ENCODE assay signal across 1 cellular context in the genomic region with DNA sequence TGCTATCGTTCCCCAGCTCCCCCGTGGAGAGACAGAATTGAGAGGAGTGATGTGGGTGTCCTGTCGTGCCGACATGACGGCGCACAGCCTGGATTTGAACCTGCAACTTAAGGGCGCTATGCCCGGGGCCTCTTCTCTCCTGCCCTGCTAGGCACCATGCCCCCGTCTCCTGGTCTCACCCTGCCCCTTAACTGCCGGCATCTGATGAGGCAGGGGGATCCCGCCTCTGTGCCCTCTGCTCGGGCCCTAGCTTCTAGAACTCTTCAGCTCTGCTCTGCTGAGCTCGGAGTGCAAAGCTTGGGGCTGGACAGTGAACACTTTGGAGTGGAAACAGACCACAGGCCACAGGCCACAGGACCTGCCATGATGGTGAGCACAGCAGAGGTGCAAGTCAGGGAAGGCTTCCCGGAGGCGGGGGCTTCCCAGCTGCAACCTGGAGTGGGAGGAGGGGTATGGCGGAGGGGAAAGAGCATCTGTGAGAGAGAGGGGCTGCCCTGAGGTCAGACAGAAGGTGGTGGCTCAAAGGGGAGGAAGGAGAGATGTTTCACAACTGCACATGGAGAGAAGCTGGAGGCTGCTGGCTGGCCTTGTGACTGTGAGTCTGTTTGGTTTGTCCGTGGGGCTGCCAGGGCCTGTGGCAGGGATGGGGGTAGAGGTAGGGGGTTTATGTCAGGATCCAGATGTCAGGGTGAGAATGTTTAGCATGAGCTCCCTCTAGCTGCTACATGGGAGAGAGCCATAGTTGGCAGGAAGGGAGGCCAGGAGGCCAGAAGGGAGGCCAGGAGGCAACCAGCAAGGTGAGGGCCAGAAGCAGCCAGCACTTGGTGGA.
TF ChIP-seq lines count a peak whose summit lies in the region.

No MANE protein-coding gene starts in this region.

TF ChIP-seq in HEK293, 187 proteins besides CTCF, POLR2A, EP300 and RAD21 (continued from another document):
- no peak for TF ChIP-seq KLF7 (tag by site-specific recombination; IDR thresholded peaks at IDR 0.05; ENCODE audit: borderline replicate concordance)
- TF ChIP-seq, protein P1, sequence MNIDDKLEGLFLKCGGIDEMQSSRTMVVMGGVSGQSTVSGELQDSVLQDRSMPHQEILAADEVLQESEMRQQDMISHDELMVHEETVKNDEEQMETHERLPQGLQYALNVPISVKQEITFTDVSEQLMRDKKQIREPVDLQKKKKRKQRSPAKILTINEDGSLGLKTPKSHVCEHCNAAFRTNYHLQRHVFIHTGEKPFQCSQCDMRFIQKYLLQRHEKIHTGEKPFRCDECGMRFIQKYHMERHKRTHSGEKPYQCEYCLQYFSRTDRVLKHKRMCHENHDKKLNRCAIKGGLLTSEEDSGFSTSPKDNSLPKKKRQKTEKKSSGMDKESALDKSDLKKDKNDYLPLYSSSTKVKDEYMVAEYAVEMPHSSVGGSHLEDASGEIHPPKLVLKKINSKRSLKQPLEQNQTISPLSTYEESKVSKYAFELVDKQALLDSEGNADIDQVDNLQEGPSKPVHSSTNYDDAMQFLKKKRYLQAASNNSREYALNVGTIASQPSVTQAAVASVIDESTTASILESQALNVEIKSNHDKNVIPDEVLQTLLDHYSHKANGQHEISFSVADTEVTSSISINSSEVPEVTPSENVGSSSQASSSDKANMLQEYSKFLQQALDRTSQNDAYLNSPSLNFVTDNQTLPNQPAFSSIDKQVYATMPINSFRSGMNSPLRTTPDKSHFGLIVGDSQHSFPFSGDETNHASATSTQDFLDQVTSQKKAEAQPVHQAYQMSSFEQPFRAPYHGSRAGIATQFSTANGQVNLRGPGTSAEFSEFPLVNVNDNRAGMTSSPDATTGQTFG (tag by site-specific recombination; IDR thresholded peaks at IDR 0.05; ENCODE audit: borderline replicate concordance): no peak
- no peak for TF ChIP-seq ZNF112 (tag by site-specific recombination; IDR thresholded peaks at IDR 0.05)
- no peak for TF ChIP-seq ZNF677 (tag by site-specific recombination; IDR thresholded peaks at IDR 0.05)
- TF ChIP-seq ZNF391 (tag by site-specific recombination; IDR thresholded peaks at IDR 0.05; ENCODE audit: borderline replicate concordance, low read depth): no peak
- no peak for TF ChIP-seq ZNF610 (tag by site-specific recombination; IDR thresholded peaks at IDR 0.05; ENCODE audit: borderline replicate concordance)
- TF ChIP-seq, protein P2, sequence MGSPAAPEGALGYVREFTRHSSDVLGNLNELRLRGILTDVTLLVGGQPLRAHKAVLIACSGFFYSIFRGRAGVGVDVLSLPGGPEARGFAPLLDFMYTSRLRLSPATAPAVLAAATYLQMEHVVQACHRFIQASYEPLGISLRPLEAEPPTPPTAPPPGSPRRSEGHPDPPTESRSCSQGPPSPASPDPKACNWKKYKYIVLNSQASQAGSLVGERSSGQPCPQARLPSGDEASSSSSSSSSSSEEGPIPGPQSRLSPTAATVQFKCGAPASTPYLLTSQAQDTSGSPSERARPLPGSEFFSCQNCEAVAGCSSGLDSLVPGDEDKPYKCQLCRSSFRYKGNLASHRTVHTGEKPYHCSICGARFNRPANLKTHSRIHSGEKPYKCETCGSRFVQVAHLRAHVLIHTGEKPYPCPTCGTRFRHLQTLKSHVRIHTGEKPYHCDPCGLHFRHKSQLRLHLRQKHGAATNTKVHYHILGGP (tag by site-specific recombination; IDR thresholded peaks at IDR 0.05): no peak
- TF ChIP-seq ZNF707 (tag by site-specific recombination; IDR thresholded peaks at IDR 0.05): no peak
- no peak for TF ChIP-seq ZNF544 (tag by site-specific recombination; IDR thresholded peaks at IDR 0.05)
- TF ChIP-seq GLIS2 (tag by site-specific recombination; IDR thresholded peaks at IDR 0.05): no peak
- no peak for TF ChIP-seq ZNF501 (tag by site-specific recombination; IDR thresholded peaks at IDR 0.05)
- no peak for TF ChIP-seq ZNF433 (tag by site-specific recombination; IDR thresholded peaks at IDR 0.05; ENCODE audit: low read depth)
- TF ChIP-seq, protein P3, sequence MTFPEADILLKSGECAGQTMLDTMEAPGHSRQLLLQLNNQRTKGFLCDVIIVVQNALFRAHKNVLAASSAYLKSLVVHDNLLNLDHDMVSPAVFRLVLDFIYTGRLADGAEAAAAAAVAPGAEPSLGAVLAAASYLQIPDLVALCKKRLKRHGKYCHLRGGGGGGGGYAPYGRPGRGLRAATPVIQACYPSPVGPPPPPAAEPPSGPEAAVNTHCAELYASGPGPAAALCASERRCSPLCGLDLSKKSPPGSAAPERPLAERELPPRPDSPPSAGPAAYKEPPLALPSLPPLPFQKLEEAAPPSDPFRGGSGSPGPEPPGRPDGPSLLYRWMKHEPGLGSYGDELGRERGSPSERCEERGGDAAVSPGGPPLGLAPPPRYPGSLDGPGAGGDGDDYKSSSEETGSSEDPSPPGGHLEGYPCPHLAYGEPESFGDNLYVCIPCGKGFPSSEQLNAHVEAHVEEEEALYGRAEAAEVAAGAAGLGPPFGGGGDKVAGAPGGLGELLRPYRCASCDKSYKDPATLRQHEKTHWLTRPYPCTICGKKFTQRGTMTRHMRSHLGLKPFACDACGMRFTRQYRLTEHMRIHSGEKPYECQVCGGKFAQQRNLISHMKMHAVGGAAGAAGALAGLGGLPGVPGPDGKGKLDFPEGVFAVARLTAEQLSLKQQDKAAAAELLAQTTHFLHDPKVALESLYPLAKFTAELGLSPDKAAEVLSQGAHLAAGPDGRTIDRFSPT (tag by site-specific recombination; IDR thresholded peaks at IDR 0.05): 0 out of 2 replicates have a peak, but pooled peaks have one; percentile 14
- TF ChIP-seq, protein P4, sequence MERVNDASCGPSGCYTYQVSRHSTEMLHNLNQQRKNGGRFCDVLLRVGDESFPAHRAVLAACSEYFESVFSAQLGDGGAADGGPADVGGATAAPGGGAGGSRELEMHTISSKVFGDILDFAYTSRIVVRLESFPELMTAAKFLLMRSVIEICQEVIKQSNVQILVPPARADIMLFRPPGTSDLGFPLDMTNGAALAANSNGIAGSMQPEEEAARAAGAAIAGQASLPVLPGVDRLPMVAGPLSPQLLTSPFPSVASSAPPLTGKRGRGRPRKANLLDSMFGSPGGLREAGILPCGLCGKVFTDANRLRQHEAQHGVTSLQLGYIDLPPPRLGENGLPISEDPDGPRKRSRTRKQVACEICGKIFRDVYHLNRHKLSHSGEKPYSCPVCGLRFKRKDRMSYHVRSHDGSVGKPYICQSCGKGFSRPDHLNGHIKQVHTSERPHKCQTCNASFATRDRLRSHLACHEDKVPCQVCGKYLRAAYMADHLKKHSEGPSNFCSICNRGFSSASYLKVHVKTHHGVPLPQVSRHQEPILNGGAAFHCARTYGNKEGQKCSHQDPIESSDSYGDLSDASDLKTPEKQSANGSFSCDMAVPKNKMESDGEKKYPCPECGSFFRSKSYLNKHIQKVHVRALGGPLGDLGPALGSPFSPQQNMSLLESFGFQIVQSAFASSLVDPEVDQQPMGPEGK (tag by site-specific recombination; IDR thresholded peaks at IDR 0.05): peak; percentile 61
- TF ChIP-seq, protein P5, sequence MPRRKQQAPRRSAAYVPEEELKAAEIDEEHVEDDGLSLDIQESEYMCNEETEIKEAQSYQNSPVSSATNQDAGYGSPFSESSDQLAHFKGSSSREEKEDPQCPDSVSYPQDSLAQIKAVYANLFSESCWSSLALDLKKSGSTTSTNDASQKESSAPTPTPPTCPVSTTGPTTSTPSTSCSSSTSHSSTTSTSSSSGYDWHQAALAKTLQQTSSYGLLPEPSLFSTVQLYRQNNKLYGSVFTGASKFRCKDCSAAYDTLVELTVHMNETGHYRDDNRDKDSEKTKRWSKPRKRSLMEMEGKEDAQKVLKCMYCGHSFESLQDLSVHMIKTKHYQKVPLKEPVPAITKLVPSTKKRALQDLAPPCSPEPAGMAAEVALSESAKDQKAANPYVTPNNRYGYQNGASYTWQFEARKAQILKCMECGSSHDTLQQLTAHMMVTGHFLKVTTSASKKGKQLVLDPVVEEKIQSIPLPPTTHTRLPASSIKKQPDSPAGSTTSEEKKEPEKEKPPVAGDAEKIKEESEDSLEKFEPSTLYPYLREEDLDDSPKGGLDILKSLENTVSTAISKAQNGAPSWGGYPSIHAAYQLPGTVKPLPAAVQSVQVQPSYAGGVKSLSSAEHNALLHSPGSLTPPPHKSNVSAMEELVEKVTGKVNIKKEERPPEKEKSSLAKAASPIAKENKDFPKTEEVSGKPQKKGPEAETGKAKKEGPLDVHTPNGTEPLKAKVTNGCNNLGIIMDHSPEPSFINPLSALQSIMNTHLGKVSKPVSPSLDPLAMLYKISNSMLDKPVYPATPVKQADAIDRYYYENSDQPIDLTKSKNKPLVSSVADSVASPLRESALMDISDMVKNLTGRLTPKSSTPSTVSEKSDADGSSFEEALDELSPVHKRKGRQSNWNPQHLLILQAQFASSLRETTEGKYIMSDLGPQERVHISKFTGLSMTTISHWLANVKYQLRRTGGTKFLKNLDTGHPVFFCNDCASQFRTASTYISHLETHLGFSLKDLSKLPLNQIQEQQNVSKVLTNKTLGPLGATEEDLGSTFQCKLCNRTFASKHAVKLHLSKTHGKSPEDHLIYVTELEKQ (tag by site-specific recombination; IDR thresholded peaks at IDR 0.05; ENCODE audit: borderline replicate concordance): no peak
- no peak for TF ChIP-seq ZEB2 (tag by site-specific recombination; IDR thresholded peaks at IDR 0.05)
- TF ChIP-seq ZBTB21 (tag by site-specific recombination; IDR thresholded peaks at IDR 0.05): no peak
- no peak for TF ChIP-seq ZNF585B (tag by site-specific recombination; IDR thresholded peaks at IDR 0.05)
- peak; percentile 29; the same call in 1 of the 2 replicates for TF ChIP-seq GLIS1 (tag by site-specific recombination; IDR thresholded peaks at IDR 0.05)
- peak; percentile 12; the same call in 1 of the 2 replicates for TF ChIP-seq ZNF394 (tag by site-specific recombination; IDR thresholded peaks at IDR 0.05; ENCODE audit: borderline replicate concordance)
- TF ChIP-seq, protein P6, sequence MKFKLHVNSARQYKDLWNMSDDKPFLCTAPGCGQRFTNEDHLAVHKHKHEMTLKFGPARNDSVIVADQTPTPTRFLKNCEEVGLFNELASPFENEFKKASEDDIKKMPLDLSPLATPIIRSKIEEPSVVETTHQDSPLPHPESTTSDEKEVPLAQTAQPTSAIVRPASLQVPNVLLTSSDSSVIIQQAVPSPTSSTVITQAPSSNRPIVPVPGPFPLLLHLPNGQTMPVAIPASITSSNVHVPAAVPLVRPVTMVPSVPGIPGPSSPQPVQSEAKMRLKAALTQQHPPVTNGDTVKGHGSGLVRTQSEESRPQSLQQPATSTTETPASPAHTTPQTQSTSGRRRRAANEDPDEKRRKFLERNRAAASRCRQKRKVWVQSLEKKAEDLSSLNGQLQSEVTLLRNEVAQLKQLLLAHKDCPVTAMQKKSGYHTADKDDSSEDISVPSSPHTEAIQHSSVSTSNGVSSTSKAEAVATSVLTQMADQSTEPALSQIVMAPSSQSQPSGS (tag by site-specific recombination; IDR thresholded peaks at IDR 0.05; ENCODE audit: low read depth): no peak
- TF ChIP-seq, protein P7, sequence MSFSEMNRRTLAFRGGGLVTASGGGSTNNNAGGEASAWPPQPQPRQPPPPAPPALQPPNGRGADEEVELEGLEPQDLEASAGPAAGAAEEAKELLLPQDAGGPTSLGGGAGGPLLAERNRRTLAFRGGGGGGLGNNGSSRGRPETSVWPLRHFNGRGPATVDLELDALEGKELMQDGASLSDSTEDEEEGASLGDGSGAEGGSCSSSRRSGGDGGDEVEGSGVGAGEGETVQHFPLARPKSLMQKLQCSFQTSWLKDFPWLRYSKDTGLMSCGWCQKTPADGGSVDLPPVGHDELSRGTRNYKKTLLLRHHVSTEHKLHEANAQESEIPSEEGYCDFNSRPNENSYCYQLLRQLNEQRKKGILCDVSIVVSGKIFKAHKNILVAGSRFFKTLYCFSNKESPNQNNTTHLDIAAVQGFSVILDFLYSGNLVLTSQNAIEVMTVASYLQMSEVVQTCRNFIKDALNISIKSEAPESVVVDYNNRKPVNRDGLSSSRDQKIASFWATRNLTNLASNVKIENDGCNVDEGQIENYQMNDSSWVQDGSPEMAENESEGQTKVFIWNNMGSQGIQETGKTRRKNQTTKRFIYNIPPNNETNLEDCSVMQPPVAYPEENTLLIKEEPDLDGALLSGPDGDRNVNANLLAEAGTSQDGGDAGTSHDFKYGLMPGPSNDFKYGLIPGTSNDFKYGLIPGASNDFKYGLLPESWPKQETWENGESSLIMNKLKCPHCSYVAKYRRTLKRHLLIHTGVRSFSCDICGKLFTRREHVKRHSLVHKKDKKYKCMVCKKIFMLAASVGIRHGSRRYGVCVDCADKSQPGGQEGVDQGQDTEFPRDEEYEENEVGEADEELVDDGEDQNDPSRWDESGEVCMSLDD (tag by site-specific recombination; IDR thresholded peaks at IDR 0.05): no peak
- no peak for TF ChIP-seq ZSCAN30 (tag by site-specific recombination; IDR thresholded peaks at IDR 0.05)
- 0 out of 2 replicates have a peak, but pooled peaks have one; percentile 24 for TF ChIP-seq ZNF654 (tag by site-specific recombination; IDR thresholded peaks at IDR 0.05; ENCODE audit: low read depth)
- TF ChIP-seq WT1 (tag by site-specific recombination; IDR thresholded peaks at IDR 0.05): no peak
- TF ChIP-seq ZNF571 (tag by site-specific recombination; IDR thresholded peaks at IDR 0.05): no peak
- TF ChIP-seq, protein P8, sequence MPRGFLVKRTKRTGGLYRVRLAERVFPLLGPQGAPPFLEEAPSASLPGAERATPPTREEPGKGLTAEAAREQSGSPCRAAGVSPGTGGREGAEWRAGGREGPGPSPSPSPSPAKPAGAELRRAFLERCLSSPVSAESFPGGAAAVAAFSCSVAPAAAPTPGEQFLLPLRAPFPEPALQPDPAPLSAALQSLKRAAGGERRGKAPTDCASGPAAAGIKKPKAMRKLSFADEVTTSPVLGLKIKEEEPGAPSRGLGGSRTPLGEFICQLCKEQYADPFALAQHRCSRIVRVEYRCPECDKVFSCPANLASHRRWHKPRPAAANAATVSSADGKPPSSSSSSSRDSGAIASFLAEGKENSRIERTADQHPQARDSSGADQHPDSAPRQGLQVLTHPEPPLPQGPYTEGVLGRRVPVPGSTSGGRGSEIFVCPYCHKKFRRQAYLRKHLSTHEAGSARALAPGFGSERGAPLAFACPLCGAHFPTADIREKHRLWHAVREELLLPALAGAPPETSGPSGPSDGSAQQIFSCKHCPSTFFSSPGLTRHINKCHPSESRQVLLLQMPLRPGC (tag by site-specific recombination; IDR thresholded peaks at IDR 0.05): no peak
- TF ChIP-seq ZNF473 (tag by site-specific recombination; IDR thresholded peaks at IDR 0.05): no peak
- TF ChIP-seq ZNF266 (tag by site-specific recombination; IDR thresholded peaks at IDR 0.05; ENCODE audit: low read depth): no peak
- no peak for TF ChIP-seq MYNN (tag by site-specific recombination; IDR thresholded peaks at IDR 0.05; ENCODE audit: borderline replicate concordance)
- no peak for TF ChIP-seq ZNF549 (tag by site-specific recombination; IDR thresholded peaks at IDR 0.05)
- TF ChIP-seq ZNF223 (tag by site-specific recombination; IDR thresholded peaks at IDR 0.05): no peak
